9 cellular contexts compared by ENCODE assay signal in the genomic region with DNA sequence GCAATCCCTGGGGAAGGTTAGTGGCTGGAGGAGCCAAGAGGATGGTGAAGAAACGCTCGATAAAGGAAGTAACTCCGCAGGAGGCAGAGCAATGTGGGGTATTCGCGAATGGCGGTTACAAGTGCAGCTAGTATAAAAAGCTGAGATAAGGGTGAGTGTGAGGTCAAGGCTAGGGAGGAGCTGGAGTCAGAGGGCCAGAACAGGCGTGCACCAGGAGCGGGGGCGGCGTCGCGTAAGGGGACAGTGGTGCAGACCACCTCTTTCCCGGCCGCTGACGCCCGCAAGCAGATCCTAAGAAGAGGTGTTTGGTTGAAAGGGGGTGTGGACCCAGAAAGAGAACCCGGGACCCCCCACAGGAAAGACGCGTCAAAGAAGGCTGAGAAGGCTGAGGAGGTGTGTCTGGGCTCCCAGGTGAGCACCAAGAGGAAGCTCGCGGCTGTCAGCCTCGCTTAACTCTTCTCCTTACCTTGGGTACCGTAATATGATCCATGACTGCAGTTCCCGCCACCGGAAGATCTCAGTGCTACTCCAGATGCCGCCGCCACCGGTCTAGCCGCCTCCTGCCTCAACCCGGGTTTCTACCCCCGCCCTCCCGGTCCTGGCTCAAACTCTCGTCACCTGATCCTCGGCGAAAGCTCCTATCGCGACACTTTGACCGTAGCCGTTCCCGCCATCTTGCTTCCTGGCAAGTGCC. TPM values are rescaled to one million over a fixed set of nuclear protein-coding genes. Genes with fewer than 3 reads are reported as not detected.
DNase-seq lines count a peak whose midpoint lies in the region; ATAC-seq lines count a peak whose summit lies in the region.
"Had no signal": no experiment of that assay in that cellular context is flagged by ENCODE, and none has a peak within 500 bp of the region (broad histone marks: within the 10 kb centered on the region; RNA-seq: fewer than 3 reads in every experiment).

A gene (minus strand): TSS at position 579 of the 694 bp plus-strand sequence. CDS start 89 bp downstream, at position 490.

- H3K27me3 ChIP-seq in MG63, result no peaks in the 10 kb centered on the region

- DNase-seq in EL, result peak; percentile 7
- DNase-seq in MG63, result peak; percentile 15
- peak; percentile 70 for DNase-seq in T follicular helper cell (ENCODE audit: low read depth)
- DNase-seq in anterior cingulate cortex (lab: John Stamatoyannopoulos, UW), result peak; percentile 1 to 76 (median 38)
- no peak for DNase-seq in skeletal muscle cell (ENCODE audit: low read depth)
- no peak for DNase-seq in HuH-7.5 (ENCODE audit: low spot score)

- no peaks in the 10 kb centered on the region for H3K9me3 ChIP-seq in MG63

- peak; percentile 95 for ATAC-seq in GM21786 (IDR thresholded peaks at IDR 0.05; ENCODE audit: unreplicated experiment)

- no peaks in the 10 kb centered on the region for H3K36me3 ChIP-seq in MG63

- no peak within 1 kb of the TSS for H3K4me3 ChIP-seq in MG63
- peak within 1 kb of the TSS; percentile 47 for H3K4me3 ChIP-seq in iPS-11a (ENCODE audit: low read depth, low read length)
- H3K4me3 ChIP-seq in skeletal muscle cell (ENCODE audit: low read depth, low read length), result peak within 1 kb of the TSS; percentile 37
- H3K4me3 ChIP-seq: SK-N-MC had no signal

RNA-seq across cellular contexts. Expression of the gene that starts here (rescaled TPM):
- total RNA-seq in MG63 (2014; rRNA removed; shearing (Covaris generic); ENCODE audit: low replicate concordance), result not detected in 2 replicates

Comparison
In these comparisons a context has a peak if more than half of its experiments do, and no peak if none do; other contexts are left out.
1. Peak in DNase-seq in MG63; RNA of the gene not detected or under 1 TPM.
2. DNase-seq: peak in EL (single experiment), T follicular helper cell (single experiment) and anterior cingulate cortex (58 of 58); none in skeletal muscle cell (single experiment) and HuH-7.5 (single experiment).